In genomic region chr6:105593056-105593455, GRCh38 we compare ENCODE assay signal across 1 cellular context.
TF ChIP-seq lines count a peak whose summit lies in the region.

No MANE protein-coding gene starts in this region.

TF ChIP-seq in GM23338, 12 proteins besides CTCF, POLR2A, EP300 and RAD21 (continued from another document):
- TF ChIP-seq REST (IDR thresholded peaks at IDR 0.05; ENCODE audit: unreplicated experiment): no peak
- TF ChIP-seq STAT1 (IDR thresholded peaks at IDR 0.05; ENCODE audit: unreplicated experiment): no peak
- TF ChIP-seq CREB1 (CRISPR knock-in tag; IDR thresholded peaks at IDR 0.05; ENCODE audit: low read depth): no peak
- no peak for TF ChIP-seq JUNB (IDR thresholded peaks at IDR 0.05; ENCODE audit: unreplicated experiment)
- no peak for TF ChIP-seq NANOG (IDR thresholded peaks at IDR 0.05; ENCODE audit: borderline replicate concordance)
- TF ChIP-seq EZH2phosphoT487 (IDR thresholded peaks at IDR 0.05; ENCODE audit: unreplicated experiment): no peak
- no peak for TF ChIP-seq ZNF114 (CRISPR knock-in tag; IDR thresholded peaks at IDR 0.05)
- no peak for TF ChIP-seq ETS1 (IDR thresholded peaks at IDR 0.05)
- no peak for TF ChIP-seq EZH2 (IDR thresholded peaks at IDR 0.05; ENCODE audit: low read depth, unreplicated experiment)
- TF ChIP-seq ZNF331 (CRISPR knock-in tag; IDR thresholded peaks at IDR 0.05; ENCODE audit: low read depth): no peak
- no peak for TF ChIP-seq POLR2AphosphoS5 (IDR thresholded peaks at IDR 0.05; ENCODE audit: low read depth)
TF ChIP-seq in GM23338: peak in this region for 0.
